25 cellular contexts compared by ENCODE assay signal in genomic region chr19:22530042-22530441, GRCh38.
"Had no signal": no experiment of that assay in that cellular context is flagged by ENCODE, and none has a peak within 500 bp of the region (broad histone marks: within the 10 kb centered on the region; RNA-seq: fewer than 3 reads in every experiment).

No MANE protein-coding gene starts in this region.

- H3K27ac ChIP-seq: left lung, right atrium auricular region, right lobe of liver, thyroid gland, transverse colon, upper lobe of left lung, vagina had no signal

- ATAC-seq: left colon; left lung; mucosa of descending colon; naive thymus-derived CD8-positive, alpha-beta T cell; right lobe of liver; stimulated activated memory B cell treated with anti-CD40 and anti-IgM and Interleukin-4, amounts not matched to agents 10 μg/mL and 1 μg/mL and 100 μg/mL, for 72 hours; stimulated activated naive CD8-positive, alpha-beta T cell treated with anti-CD3 and anti-CD28 coated beads, Interleukin-15, amount 100 ng/mL, for 72 hours had no signal

- H3K9me3 ChIP-seq: right atrium auricular region, right lobe of liver, thyroid gland, vagina had no signal

- H3K36me3 ChIP-seq: left lung, right atrium auricular region, right lobe of liver, thyroid gland, transverse colon, upper lobe of left lung, vagina had no signal

- DNase-seq: hypothalamus; immature natural killer cell; kidney; left colon; left lung; mesendoderm; mucosa of descending colon; naive thymus-derived CD8-positive, alpha-beta T cell; nucleus accumbens; right lobe of liver; stimulated activated CD4-positive, alpha-beta T cell treated with anti-CD3 and anti-CD28 coated beads, Interleukin-1b, Interleukin-23, amount 100 ng/mL, for 48 hours; stimulated activated CD4-positive, alpha-beta T cell treated with anti-CD3 and anti-CD28 coated beads, Interleukin-2, amount 100 ng/mL, for 48 hours; stimulated activated CD4-positive, alpha-beta T cell treated with anti-CD3 and anti-CD28 coated beads, Interleukin-4, amount 100 ng/mL, for 4 hours; stimulated activated CD8-positive, alpha-beta memory T cell treated with anti-CD3 and anti-CD28 coated beads, Interleukin-4, amount 100 ng/mL, for 48 hours; stimulated activated naive CD4-positive, alpha-beta T cell treated with Interleukin-2 at 50 U/mL for 16 hours; stimulated activated naive CD8-positive, alpha-beta T cell treated with anti-CD3 and anti-CD28 coated beads, Interleukin-15, amount 100 ng/mL, for 72 hours; substantia nigra; thyroid gland; transverse colon; upper lobe of left lung had no signal

- H3K4me3 ChIP-seq: left lung, lung, mucosa of descending colon, right atrium auricular region, right lobe of liver, smooth muscle cell, thyroid gland, transverse colon, upper lobe of left lung, vagina had no signal

- H3K4me1 ChIP-seq: left lung, right lobe of liver, transverse colon had no signal

- H3K27me3 ChIP-seq: right atrium auricular region, right lobe of liver, thyroid gland, transverse colon, upper lobe of left lung, vagina had no signal

- H3K4me2 ChIP-seq: smooth muscle cell had no signal
